24 cellular contexts compared by ENCODE assay signal in genomic region chr5:107129051-107129450, GRCh38.
DNase-seq lines count a peak whose midpoint lies in the region; ATAC-seq and TF ChIP-seq lines count a peak whose summit lies in the region.
"Had no signal": no experiment of that assay in that cellular context is flagged by ENCODE, and none has a peak within 500 bp of the region (broad histone marks: within the 10 kb centered on the region; RNA-seq: fewer than 3 reads in every experiment).

No MANE protein-coding gene starts in this region.

- no peak overlapping the region for H3K4me3 Mint-ChIP-seq in type B pancreatic cell
- no peak overlapping the region for H3K4me3 Mint-ChIP-seq in activated naive CD8-positive, alpha-beta T cell treated with anti-CD3 and anti-CD28 coated beads for 36 hours
- H3K4me3 Mint-ChIP-seq: activated naive CD4-positive, alpha-beta T cell treated with anti-CD3 and anti-CD28 coated beads, Interleukin-2, amount 10 ng/mL, durations not matched to agents 7 days and 5 days; neural crest cell; stimulated activated naive CD8-positive, alpha-beta T cell treated with anti-CD3 and anti-CD28 coated beads, Interleukin-15, Interleukin-2, amounts not matched to agents 100 ng/mL and 50 ng/mL, for 24 hours; T-helper 2 cell treated with Interferon-gamma antibody and Interleukin-4, amounts not matched to agents 5 μg/mL and 100 μg/mL, for 36 hours had no signal

- no peak overlapping the region for H4K8ac ChIP-seq in trophoblast cell (ENCODE audit: low read depth, low read length)

- no peak for ATAC-seq in HG03045 (IDR thresholded peaks at IDR 0.05; ENCODE audit: unreplicated experiment)
- ATAC-seq: right lobe of liver had no signal

- WGBS in trophoblast cell (ENCODE audit: extremely low coverage, insufficient coverage, insufficient read length) = no CpG with 5 or more reads among the region's 1 CpG

- no peak overlapping the region for H4K12ac ChIP-seq in trophoblast cell (ENCODE audit: low read depth, low read length)

- no peak overlapping the region for H3K9ac ChIP-seq in trophoblast cell (ENCODE audit: low read length)

- no peak overlapping the region for H2BK120ac ChIP-seq in trophoblast cell (ENCODE audit: insufficient read depth, low read length, poor library complexity)

- H3K36me3 ChIP-seq in trophoblast cell (ENCODE audit: control insufficient read depth in 1 of 2, insufficient read depth in 2 of 2, low read length in 2 of 2) = no peaks in the 10 kb centered on the region
- H3K36me3 ChIP-seq: BE2C, right lobe of liver, tibial artery had no signal

- H3K18ac ChIP-seq in trophoblast cell (ENCODE audit: low read length) = no peak overlapping the region

- no peak overlapping the region for H3K14ac ChIP-seq in trophoblast cell (ENCODE audit: low read length)

- H3K4me2 ChIP-seq in trophoblast cell (ENCODE audit: low read length) = no peak overlapping the region

- H3K79me1 ChIP-seq in trophoblast cell (ENCODE audit: low read length) = no peaks in the 10 kb centered on the region

- no peak overlapping the region for H2BK5ac ChIP-seq in trophoblast cell (ENCODE audit: low read depth, low read length, poor library complexity)

- no peaks in the 10 kb centered on the region for H3K9me3 ChIP-seq in trophoblast cell (ENCODE audit: insufficient read depth, low read depth, low read length)
- H3K9me3 ChIP-seq: BE2C, right lobe of liver had no signal

- H3K4me1 ChIP-seq in trophoblast cell (ENCODE audit: control insufficient read depth in 1 of 2, insufficient read depth in 2 of 2, low read length in 2 of 2) = peaks cover 0 to 2% of the 10 kb centered on the region in 2 experiments
- H3K4me1 ChIP-seq: BE2C, right lobe of liver had no signal

- no peaks in the 10 kb centered on the region for H3K27me3 ChIP-seq in trophoblast cell (ENCODE audit: insufficient read depth, low read length)
- H3K27me3 ChIP-seq: BE2C, right lobe of liver, tibial artery had no signal

- no peaks in the 10 kb centered on the region for H3K79me2 ChIP-seq in trophoblast cell (ENCODE audit: control insufficient read depth, insufficient read depth, low read length, poor library complexity)

- H3K4me3 ChIP-seq in foreskin fibroblast (ENCODE audit: low read depth in 1 of 2, low read length in 2 of 2) = no peak overlapping the region
- no peak overlapping the region for H3K4me3 ChIP-seq in trophoblast cell (ENCODE audit: low read depth, low read length)
- H3K4me3 ChIP-seq: right lobe of liver, tibial artery had no signal

- peaks cover 4% of the 10 kb centered on the region for H3K36me3 Mint-ChIP-seq in type B pancreatic cell
- no peaks in the 10 kb centered on the region for H3K36me3 Mint-ChIP-seq in activated naive CD8-positive, alpha-beta T cell treated with anti-CD3 and anti-CD28 coated beads for 36 hours
- H3K36me3 Mint-ChIP-seq: activated naive CD4-positive, alpha-beta T cell treated with anti-CD3 and anti-CD28 coated beads, Interleukin-2, amount 10 ng/mL, durations not matched to agents 7 days and 5 days had no signal

- no peaks in the 10 kb centered on the region for H3K27me3 Mint-ChIP-seq in type B pancreatic cell
- no peaks in the 10 kb centered on the region for H3K27me3 Mint-ChIP-seq in activated naive CD8-positive, alpha-beta T cell treated with anti-CD3 and anti-CD28 coated beads for 36 hours
- H3K27me3 Mint-ChIP-seq: activated naive CD4-positive, alpha-beta T cell treated with anti-CD3 and anti-CD28 coated beads, Interleukin-2, amount 10 ng/mL, durations not matched to agents 7 days and 5 days; stimulated activated naive CD8-positive, alpha-beta T cell treated with anti-CD3 and anti-CD28 coated beads, Interleukin-15, Interleukin-2, amounts not matched to agents 100 ng/mL and 50 ng/mL, for 24 hours had no signal

- H3K4me1 Mint-ChIP-seq in type B pancreatic cell (ENCODE audit: unreplicated experiment) = no peaks in the 10 kb centered on the region
- no peaks in the 10 kb centered on the region for H3K4me1 Mint-ChIP-seq in activated naive CD8-positive, alpha-beta T cell treated with anti-CD3 and anti-CD28 coated beads for 36 hours
- H3K4me1 Mint-ChIP-seq: activated naive CD4-positive, alpha-beta T cell treated with anti-CD3 and anti-CD28 coated beads, Interleukin-2, amount 10 ng/mL, durations not matched to agents 7 days and 5 days; neural crest cell had no signal

- H3K23ac ChIP-seq in trophoblast cell (ENCODE audit: low read length) = no peak overlapping the region

- H2AK5ac ChIP-seq in trophoblast cell (ENCODE audit: low read length) = no peak overlapping the region

- H3K4ac ChIP-seq in trophoblast cell (ENCODE audit: low read depth, low read length) = no peak overlapping the region

- H3K9me3 Mint-ChIP-seq in type B pancreatic cell = peaks cover 8% of the 10 kb centered on the region
- peaks cover 7% of the 10 kb centered on the region for H3K9me3 Mint-ChIP-seq in activated naive CD8-positive, alpha-beta T cell treated with anti-CD3 and anti-CD28 coated beads for 36 hours
- H3K9me3 Mint-ChIP-seq: T-helper 2 cell treated with Interferon-gamma antibody and Interleukin-4, amounts not matched to agents 5 μg/mL and 100 μg/mL, for 36 hours had no signal

- DNase-seq in EL (peak; percentile 3), NCI-H69 (lab: John Stamatoyannopoulos, UW) (peak; percentile 48), cerebellar cortex (ENCODE audit: low spot score) (peak; percentile 19), foreskin fibroblast (peak; percentile 18 to 57), trophoblast cell (no peak), type B pancreatic cell (ENCODE audit: extremely low spot score, unreplicated experiment) (no peak)
- DNase-seq in activated naive CD8-positive, alpha-beta T cell treated with anti-CD3 and anti-CD28 coated beads for 36 hours = no peak
- DNase-seq: activated CD4-positive, alpha-beta T cell treated with anti-CD3 and anti-CD28 coated beads for 48 hours; activated naive CD4-positive, alpha-beta T cell treated with anti-CD3 and anti-CD28 coated beads, Interleukin-2, amount 10 ng/mL, durations not matched to agents 7 days and 5 days; anterior cingulate cortex; BE2C; DMS153; effector memory CD4-positive, alpha-beta T cell; glutamatergic neuron; NCI-H1694 treated with DMSO at 0.1 percent for 48 hours; NCI-H774; posterior cingulate gyrus; right lobe of liver; tibial artery had no signal

- no peak overlapping the region for H3K27ac ChIP-seq in trophoblast cell (ENCODE audit: low read depth, low read length)
- H3K27ac ChIP-seq: right lobe of liver, tibial artery, VCaP had no signal

- H2BK12ac ChIP-seq in trophoblast cell (ENCODE audit: low read length) = no peak overlapping the region

- H4K91ac ChIP-seq in trophoblast cell (ENCODE audit: low read depth, low read length) = no peak overlapping the region

- H2AFZ ChIP-seq in trophoblast cell (ENCODE audit: insufficient read depth, low read length, poor library complexity) = no peak overlapping the region

- TF ChIP-seq CTCF in foreskin fibroblast (IDR thresholded peaks at IDR 0.05; ENCODE audit: low read depth, low read length) (no peak), type B pancreatic cell (conservative IDR thresholded peaks at IDR 0.05) (no peak)

- H3K27ac Mint-ChIP-seq in type B pancreatic cell = no peak overlapping the region
- H3K27ac Mint-ChIP-seq in activated naive CD8-positive, alpha-beta T cell treated with anti-CD3 and anti-CD28 coated beads for 36 hours = no peak overlapping the region
- H3K27ac Mint-ChIP-seq: activated naive CD4-positive, alpha-beta T cell treated with anti-CD3 and anti-CD28 coated beads, Interleukin-2, amount 10 ng/mL, durations not matched to agents 7 days and 5 days; stimulated activated naive CD8-positive, alpha-beta T cell treated with anti-CD3 and anti-CD28 coated beads, Interleukin-15, Interleukin-2, amounts not matched to agents 100 ng/mL and 50 ng/mL, for 24 hours; T-helper 2 cell treated with Interferon-gamma antibody and Interleukin-4, amounts not matched to agents 5 μg/mL and 100 μg/mL, for 36 hours had no signal

Comparison
In these comparisons a context has a peak if more than half of its experiments do, and no peak if none do; other contexts are left out.
1. DNase-seq: peak in EL (single experiment), NCI-H69 (single experiment), cerebellar cortex (single experiment) and foreskin fibroblast (2 of 2); none in trophoblast cell (0 of 2), type B pancreatic cell (single experiment) and activated naive CD8-positive, alpha-beta T cell treated with anti-CD3 and anti-CD28 coated beads for 36 hours (single experiment).